In the genomic region with DNA sequence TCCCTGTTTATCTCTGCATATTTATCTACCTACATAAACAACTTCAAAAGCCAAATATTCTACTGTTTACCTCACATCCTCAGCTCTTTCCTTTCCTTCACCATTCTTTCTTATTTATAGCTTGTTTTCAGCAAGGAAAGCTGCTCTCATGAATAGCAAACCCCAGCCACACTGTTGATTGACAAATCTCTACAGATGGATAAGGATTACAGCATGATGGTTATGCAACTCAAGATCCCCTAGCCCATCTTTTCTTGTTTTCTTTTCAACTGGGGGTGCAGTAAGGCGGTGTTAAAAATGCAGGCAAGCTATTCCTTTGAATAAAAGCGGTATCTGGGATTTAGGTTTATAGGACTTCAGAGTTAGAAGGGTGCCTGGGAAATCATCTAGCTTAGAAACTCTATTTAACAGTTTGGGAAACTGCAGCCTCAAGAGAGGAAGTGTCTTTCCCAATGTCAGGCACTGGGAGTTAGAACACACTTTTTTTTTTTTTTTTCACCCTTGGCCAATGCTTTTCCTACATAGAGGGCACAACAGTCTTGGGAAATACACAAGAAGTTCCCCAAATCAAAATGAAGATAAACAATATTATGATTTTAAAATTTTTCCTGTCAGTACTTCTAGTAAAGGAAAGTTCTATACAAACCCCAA, we compare ENCODE assay signal across 10 cellular contexts. TPM values are rescaled to one million over a fixed set of nuclear protein-coding genes. Genes with fewer than 3 reads are reported as not detected.
DNase-seq lines count a peak whose midpoint lies in the region; ATAC-seq and TF ChIP-seq lines count a peak whose summit lies in the region.
"Had no signal": no experiment of that assay in that cellular context is flagged by ENCODE, and none has a peak within 500 bp of the region (broad histone marks: within the 10 kb centered on the region; RNA-seq: fewer than 3 reads in every experiment).

No MANE protein-coding gene starts in this region.

- peak overlapping the region; percentile 64 for H3K56ac ChIP-seq in mesendoderm (ENCODE audit: low read length)

- H3K4me2 ChIP-seq in mesendoderm (ENCODE audit: low read length) = no peak overlapping the region

- H3K27me3 ChIP-seq in mesendoderm (ENCODE audit: insufficient read depth, low read length, poor library complexity) = no peaks in the 10 kb centered on the region
- H3K27me3 ChIP-seq in tibial artery = no peaks in the 10 kb centered on the region

- peak overlapping the region; percentile 25 for H3K18ac ChIP-seq in mesendoderm (ENCODE audit: low read length)

- peak overlapping the region; percentile 100 for H3K27ac Mint-ChIP-seq in chondrocyte (ENCODE audit: unreplicated experiment)
- no peak overlapping the region for H3K27ac Mint-ChIP-seq in T-helper 2 cell treated with Interferon-gamma antibody and Interleukin-4, amounts not matched to agents 5 μg/mL and 100 μg/mL, for 36 hours

- H3K36me3 ChIP-seq in mesendoderm (ENCODE audit: control insufficient read depth, insufficient read depth, low read length) = peaks cover 2% of the 10 kb centered on the region
- no peaks in the 10 kb centered on the region for H3K36me3 ChIP-seq in tibial artery

- intact Hi-C loops in tibial artery (cut with DNase I; ENCODE audit: low total_unique reads) = no loop called here

- H3K4ac ChIP-seq in mesendoderm (ENCODE audit: low read depth, low read length) = no peak overlapping the region

- no CpG with 5 or more reads among the region's 2 CpGs for WGBS in mesendoderm (ENCODE audit: extremely low coverage, insufficient coverage, low lambda C conversion rate)

- H3K4me3 ChIP-seq in mesendoderm (ENCODE audit: low read length) = no peak overlapping the region
- H3K4me3 ChIP-seq in tibial artery = peak overlapping the region; percentile 66 to 75

- no peak overlapping the region for H2BK120ac ChIP-seq in mesendoderm (ENCODE audit: low read depth, low read length)

- no peaks in the 10 kb centered on the region for H3K9me3 Mint-ChIP-seq in chondrocyte (ENCODE audit: low read depth)
- H3K9me3 Mint-ChIP-seq in T-helper 2 cell treated with Interferon-gamma antibody and Interleukin-4, amounts not matched to agents 5 μg/mL and 100 μg/mL, for 36 hours = no peaks in the 10 kb centered on the region

- H3K9me3 ChIP-seq in tibial artery = no peaks in the 10 kb centered on the region

- H3K79me1 ChIP-seq in mesendoderm (ENCODE audit: low read length) = peaks cover 32% of the 10 kb centered on the region

- H2BK15ac ChIP-seq in mesendoderm (replicated peaks; ENCODE audit: low read depth) = no peak overlapping the region

- DNase-seq in NCI-H1694 treated with DMSO at 0.1 percent for 48 hours (lab: John Stamatoyannopoulos, UW) (peak; percentile 14), NCI-H1694 (lab: John Stamatoyannopoulos, UW) (no peak), chondrocyte (ENCODE audit: low spot score) (no peak), mesendoderm (no peak), tibial artery (peak in 1 of 2 donors; percentile 18), activated T-cell treated with anti-CD3 and anti-CD28 coated beads for 4 hours (no peak)
- no peak for DNase-seq in T-helper 2 cell treated with Interferon-gamma antibody and Interleukin-4, amounts not matched to agents 5 μg/mL and 100 μg/mL, for 36 hours (ENCODE audit: low spot score)
- DNase-seq: activated CD8-positive, alpha-beta memory T cell treated with anti-CD3 and anti-CD28 coated beads, Interleukin-2, amount 50 U/mL, for 4 hours; NCI-H1105 treated with DMSO at 0.1 percent for 48 hours had no signal

- H3K27ac ChIP-seq in mesendoderm (ENCODE audit: low read depth, low read length) = no peak overlapping the region
- peak overlapping the region; percentile 89 to 91 for H3K27ac ChIP-seq in tibial artery

- TF ChIP-seq CTCF in chondrocyte (IDR thresholded peaks at IDR 0.05) (no peak), tibial artery (IDR thresholded peaks at IDR 0.05) (no peak)

- H4K8ac ChIP-seq in mesendoderm (ENCODE audit: low read depth, low read length) = no peak overlapping the region

- peaks cover 65% of the 10 kb centered on the region for H3K79me2 ChIP-seq in mesendoderm (ENCODE audit: control insufficient read depth, insufficient read depth, low read length)

- peak overlapping the region; percentile 85 for H3K9ac ChIP-seq in mesendoderm (ENCODE audit: low read length)

- peaks cover 24% of the 10 kb centered on the region for H3K4me1 ChIP-seq in mesendoderm (ENCODE audit: control insufficient read depth, low read depth, low read length)
- H3K4me1 ChIP-seq in tibial artery = peaks cover 0 to 69% (median 47%) of the 10 kb centered on the region in 4 donors

- H3K4me3 Mint-ChIP-seq in chondrocyte (ENCODE audit: unreplicated experiment) = peak overlapping the region; percentile 96
- no peak overlapping the region for H3K4me3 Mint-ChIP-seq in T-helper 2 cell treated with Interferon-gamma antibody and Interleukin-4, amounts not matched to agents 5 μg/mL and 100 μg/mL, for 36 hours

- H3K27me3 Mint-ChIP-seq in chondrocyte (ENCODE audit: low read depth) = no peaks in the 10 kb centered on the region
- H3K27me3 Mint-ChIP-seq in T-helper 2 cell treated with Interferon-gamma antibody and Interleukin-4, amounts not matched to agents 5 μg/mL and 100 μg/mL, for 36 hours (ENCODE audit: low read depth) = peaks cover 34% of the 10 kb centered on the region

- no peak for ATAC-seq in HG03135 (IDR thresholded peaks at IDR 0.05; ENCODE audit: unreplicated experiment)

- H4K5ac ChIP-seq in mesendoderm (ENCODE audit: low read length) = no peak overlapping the region

- peaks cover 61% of the 10 kb centered on the region for H3K4me1 Mint-ChIP-seq in chondrocyte (ENCODE audit: low read depth)
- peaks cover 8% of the 10 kb centered on the region for H3K4me1 Mint-ChIP-seq in T-helper 2 cell treated with Interferon-gamma antibody and Interleukin-4, amounts not matched to agents 5 μg/mL and 100 μg/mL, for 36 hours (ENCODE audit: low read depth)

- H3K23ac ChIP-seq in mesendoderm (ENCODE audit: low read length) = no peak overlapping the region

- H2AK5ac ChIP-seq in mesendoderm (ENCODE audit: low read length) = no peak overlapping the region

- H2BK5ac ChIP-seq in mesendoderm (ENCODE audit: low read length) = no peak overlapping the region

- H3K36me3 Mint-ChIP-seq in chondrocyte (ENCODE audit: low read depth) = peaks cover 53% of the 10 kb centered on the region
- no peaks in the 10 kb centered on the region for H3K36me3 Mint-ChIP-seq in T-helper 2 cell treated with Interferon-gamma antibody and Interleukin-4, amounts not matched to agents 5 μg/mL and 100 μg/mL, for 36 hours (ENCODE audit: low read depth)

RNA-seq across cellular contexts. Expression of gene SPARC, which starts 2.7 kb away (rescaled TPM):
- 19,093 to 24,474 TPM (median 24,306 TPM) in 3 replicates for total RNA-seq in chondrocyte
- 371 TPM for polyA plus RNA-seq in mesendoderm (2013, experiment 1 of 2)
- polyA plus RNA-seq in mesendoderm (2013, experiment 2 of 2) = 377 TPM
